ENCODE assay signal across 21 cellular contexts in the genomic region with DNA sequence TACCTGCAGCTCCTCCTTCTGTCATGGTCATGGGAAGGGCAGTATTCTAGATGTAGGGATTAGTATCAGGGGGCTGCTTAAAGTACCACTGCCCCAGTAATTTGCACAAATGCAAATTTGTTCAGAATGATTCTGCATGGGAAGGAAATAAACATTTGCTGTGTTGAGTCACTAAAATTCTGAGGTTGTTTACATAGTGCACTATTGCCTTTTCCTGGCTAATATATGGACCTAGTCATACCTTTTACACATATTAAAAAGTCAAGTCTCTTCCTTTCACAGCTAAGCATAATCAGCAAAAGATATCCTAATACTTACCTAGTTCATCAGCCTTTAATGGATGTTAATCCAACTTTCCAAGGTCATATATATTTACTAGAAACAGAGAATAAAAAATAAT.
DNase-seq lines count a peak whose midpoint lies in the region; ATAC-seq, FAIRE-seq and TF ChIP-seq lines count a peak whose summit lies in the region.
"Had no signal": no experiment of that assay in that cellular context is flagged by ENCODE, and none has a peak within 500 bp of the region (broad histone marks: within the 10 kb centered on the region; RNA-seq: fewer than 3 reads in every experiment).

No MANE protein-coding gene starts in this region.

- no peaks in the 10 kb centered on the region for H3K9me3 ChIP-seq in PC-3 (ENCODE audit: low read length)
- H3K9me3 ChIP-seq: BLaER1, Caco-2, HAP-1 had no signal

- no TSS peak for BruUV-seq in PC-3 (replicated peaks; lab: Mats Ljungman, UMichigan)

- peak overlapping the region; percentile 4 for H3K27ac ChIP-seq in PC-3 (ENCODE audit: low read length)
- H3K27ac ChIP-seq: 22Rv1, BLaER1, C4-2B had no signal

- no peak for FAIRE-seq in urothelium cell line (lab: Jason Lieb, UNC)
- FAIRE-seq: A204.1, GM12878, GM18507, H54 had no signal

- H3K4me3 ChIP-seq in PC-3 (ENCODE audit: low read length) (no peak overlapping the region), epithelial cell of esophagus (ENCODE audit: low read length) (no peak overlapping the region)
- H3K4me3 ChIP-seq: BLaER1, GM12878, HAP-1 had no signal

- H3F3A ChIP-seq in PC-3 (ENCODE audit: low read length, unreplicated experiment), result no peaks in the 10 kb centered on the region

- 0 out of 2 replicates have a peak overlapping the region, but pooled peaks have one; percentile 13 for H3K4me2 ChIP-seq in PC-3 (ENCODE audit: low read length)
- H3K4me2 ChIP-seq: BLaER1 had no signal

- no peaks in the 10 kb centered on the region for H3K36me3 ChIP-seq in PC-3 (ENCODE audit: low read depth, low read length)
- H3K36me3 ChIP-seq: BLaER1, HAP-1 had no signal

- H2AFZ ChIP-seq in PC-3 (ENCODE audit: low read length), result no peak overlapping the region

- DNase-seq in ELR (ENCODE audit: low read depth) (peak; percentile 10), PC-3 (peak; percentile 52), epithelial cell of esophagus (ENCODE audit: low read depth) (peak; percentile 8), GM13976 (ENCODE audit: low spot score) (no peak), urothelium cell line (ENCODE audit: low spot score) (no peak)
- DNase-seq: Caco-2; CD4-positive, CD25-positive, alpha-beta regulatory T cell; CD8-positive, alpha-beta T cell; DMS153; DND-41; GDM1; GOT3 had no signal

- H3K9me2 ChIP-seq in PC-3 (replicated peaks; ENCODE audit: low read length), result no peaks in the 10 kb centered on the region

- POLR2A ChIA-PET in PC-3 (lab: Charles Lee; ENCODE audit: unreplicated experiment), result no interaction called here

- H3K27me3 ChIP-seq in PC-3 (ENCODE audit: low read length), result no peaks in the 10 kb centered on the region
- H3K27me3 ChIP-seq: BLaER1 had no signal

- in situ Hi-C loops in GM13976 (cut with MboI; ENCODE audit: low sequenced_read_pairs, unreplicated experiment), result no loop called here

- H4K20me1 ChIP-seq in PC-3 (ENCODE audit: low read length), result no peaks in the 10 kb centered on the region
- H4K20me1 ChIP-seq: BLaER1 had no signal

- TF ChIP-seq CTCF in PC-3 (conservative IDR thresholded peaks at IDR 0.05; ENCODE audit: low read depth, low read length), result no peak
- no peak for TF ChIP-seq CTCF in epithelial cell of esophagus (IDR thresholded peaks at IDR 0.05; ENCODE audit: insufficient read depth, low read depth, low read length, missing control alignments)
- no peak for TF ChIP-seq CTCF in GM13976 (IDR thresholded peaks at IDR 0.05; ENCODE audit: borderline replicate concordance, control extremely low read depth, extremely low read depth, insufficient read depth, missing control alignments)

- H3K9ac ChIP-seq in PC-3 (ENCODE audit: low read length), result peak overlapping the region; percentile 3; the same call in 1 of the 2 replicates
- H3K9ac ChIP-seq: BLaER1 had no signal

- no peaks in the 10 kb centered on the region for H3K79me2 ChIP-seq in PC-3 (ENCODE audit: low read length)

- CTCF ChIA-PET in PC-3 (lab: Charles Lee), result no interaction called here

- peaks cover 7% of the 10 kb centered on the region for H3K4me1 ChIP-seq in PC-3 (ENCODE audit: insufficient read depth, low read length)
- H3K4me1 ChIP-seq: BLaER1, Caco-2, HAP-1 had no signal

- ATAC-seq in PC-3, result peak; percentile 84
- ATAC-seq in GM21576 (IDR thresholded peaks at IDR 0.05; ENCODE audit: unreplicated experiment), result no peak
- ATAC-seq: CD8-positive, alpha-beta T cell; GM12878 had no signal

- intact Hi-C loops in PC-3 (cut with micrococcal nuclease), result no loop called here

Comparison
In these comparisons a context has a peak if more than half of its experiments do, and no peak if none do; other contexts are left out.
1. DNase-seq: peak in ELR (single experiment), PC-3 (single experiment) and epithelial cell of esophagus (single experiment); none in GM13976 (single experiment) and urothelium cell line (single experiment).